In the genomic region with DNA sequence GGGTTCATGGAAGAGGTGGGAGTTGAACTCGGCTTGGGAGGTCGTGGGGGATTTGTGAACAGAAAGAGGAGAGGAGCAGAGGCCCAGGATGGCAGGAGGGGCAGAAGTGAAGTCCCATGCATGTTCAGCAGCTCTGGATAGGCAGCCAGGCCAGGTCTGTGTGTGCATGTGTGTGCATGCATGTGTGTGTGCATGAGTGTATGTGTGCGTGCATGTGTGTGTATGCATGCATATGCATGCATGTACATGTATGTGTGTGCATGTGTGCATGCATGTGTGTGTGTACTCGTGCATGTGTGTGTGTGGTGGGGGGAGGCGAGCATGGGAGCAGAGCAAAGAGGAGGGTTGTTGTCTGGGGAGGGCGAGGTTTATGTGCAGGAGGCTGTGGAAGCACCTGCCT, we compare ENCODE assay signal across 20 cellular contexts.
"Had no signal": no experiment of that assay in that cellular context is flagged by ENCODE, and none has a peak within 500 bp of the region (broad histone marks: within the 10 kb centered on the region; RNA-seq: fewer than 3 reads in every experiment).

No MANE protein-coding gene starts in this region.

- H3K4me3 Mint-ChIP-seq: naive thymus-derived CD4-positive, alpha-beta T cell; nephron progenitor cell had no signal

- H3K36me3 ChIP-seq: gastrocnemius medialis, heart right ventricle, left ventricle myocardium inferior, lower lobe of right lung, ovary, right atrium auricular region, uterus had no signal

- H3K4me3 ChIP-seq: dorsolateral prefrontal cortex, gastrocnemius medialis, heart right ventricle, left ventricle myocardium inferior, lower lobe of right lung, ovary, right atrium auricular region, uterus had no signal

- DNase-seq: cortex of kidney; dorsolateral prefrontal cortex; effector CD8-positive, alpha-beta T cell; gastrocnemius medialis; heart right ventricle; hypothalamus; left ventricle myocardium inferior; lower lobe of right lung; mesendoderm; naive thymus-derived CD4-positive, alpha-beta T cell; nephron progenitor cell; ovary; small intestine; stimulated activated CD4-positive, alpha-beta T cell treated with anti-CD3 and anti-CD28 coated beads, Interleukin-12 subunit alpha, Interleukin-12 subunit beta, amount 100 ng/mL, for 4 hours; stimulated activated naive CD4-positive, alpha-beta T cell treated with Interleukin-2 at 50 U/mL for 16 hours; trophoblast cell; uterus had no signal

- H3K27ac ChIP-seq: dorsolateral prefrontal cortex, gastrocnemius medialis, heart right ventricle, left ventricle myocardium inferior, lower lobe of right lung, ovary, right atrium auricular region, uterus had no signal

- H3K9me3 ChIP-seq: gastrocnemius medialis, lower lobe of right lung, ovary, right atrium auricular region, uterus had no signal

- H3K4me1 ChIP-seq: gastrocnemius medialis, heart right ventricle, left ventricle myocardium inferior, right atrium auricular region, uterus had no signal

- FAIRE-seq: keratinocyte, small intestine had no signal

- H3K27ac Mint-ChIP-seq: naive thymus-derived CD4-positive, alpha-beta T cell; nephron progenitor cell had no signal

- ATAC-seq: esophagus mucosa; gastrocnemius medialis; heart right ventricle; lower lobe of right lung; naive thymus-derived CD4-positive, alpha-beta T cell had no signal

- H3K27me3 ChIP-seq: ovary, right atrium auricular region, uterus had no signal
